Comparison of ENCODE assay signal across 18 cellular contexts in genomic region chr15:42879390-42879912, GRCh38.
"Had no signal": no experiment of that assay in that cellular context is flagged by ENCODE, and none has a peak within 500 bp of the region (broad histone marks: within the 10 kb centered on the region; RNA-seq: fewer than 3 reads in every experiment).

No MANE protein-coding gene starts in this region.

- H3K36me3 Mint-ChIP-seq: natural killer cell had no signal

- H3K9me3 ChIP-seq: esophagus muscularis mucosa, sigmoid colon, transverse colon had no signal

- H3K36me3 ChIP-seq: breast epithelium, esophagus muscularis mucosa, sigmoid colon, transverse colon had no signal

- H3K27ac ChIP-seq: breast epithelium, esophagus muscularis mucosa, sigmoid colon, transverse colon had no signal

- ATAC-seq: activated T-cell treated with anti-CD3 and anti-CD28 coated beads, Interleukin-2, amount 50 U/mL, for 72 hours; mucosa of descending colon; natural killer cell; stimulated activated naive B cell treated with anti-CD40 and anti-IgM and Interleukin-4, amounts not matched to agents 10 μg/mL and 1 μg/mL and 100 μg/mL, for 72 hours had no signal

- H3K4me1 Mint-ChIP-seq: activated CD4-positive, alpha-beta memory T cell treated with anti-CD3 and anti-CD28 coated beads, Interleukin-2, amount 10 ng/mL, durations not matched to agents 7 days and 5 days; immature natural killer cell; natural killer cell; stimulated activated naive B cell treated with anti-CD40 and anti-IgM and Interleukin-4, amounts not matched to agents 10 μg/mL and 1 μg/mL and 100 μg/mL, for 72 hours had no signal

- H3K9me3 Mint-ChIP-seq: activated CD4-positive, alpha-beta memory T cell treated with anti-CD3 and anti-CD28 coated beads, Interleukin-2, amount 10 ng/mL, durations not matched to agents 7 days and 5 days; activated T-cell treated with anti-CD3 and anti-CD28 coated beads, Interleukin-2, amount 50 U/mL, for 72 hours; stimulated activated naive B cell treated with anti-CD40 and anti-IgM and Interleukin-4, amounts not matched to agents 10 μg/mL and 1 μg/mL and 100 μg/mL, for 72 hours had no signal

- H3K4me3 ChIP-seq: breast epithelium, esophagus muscularis mucosa, mucosa of descending colon, sigmoid colon, transverse colon had no signal

- H3K27ac Mint-ChIP-seq: activated CD4-positive, alpha-beta memory T cell treated with anti-CD3 and anti-CD28 coated beads, Interleukin-2, amount 10 ng/mL, durations not matched to agents 7 days and 5 days; activated naive CD8-positive, alpha-beta T cell treated with anti-CD3 and anti-CD28 coated beads for 36 hours; stimulated activated naive B cell treated with anti-CD40 and anti-IgM and Interleukin-4, amounts not matched to agents 10 μg/mL and 1 μg/mL and 100 μg/mL, for 72 hours had no signal

- H3K4me3 Mint-ChIP-seq: activated CD4-positive, alpha-beta memory T cell treated with anti-CD3 and anti-CD28 coated beads, Interleukin-2, amount 10 ng/mL, durations not matched to agents 7 days and 5 days; activated naive CD8-positive, alpha-beta T cell treated with anti-CD3 and anti-CD28 coated beads for 36 hours; activated T-cell treated with anti-CD3 and anti-CD28 coated beads, Interleukin-2, amount 50 U/mL, for 72 hours; immature natural killer cell; natural killer cell; stimulated activated naive B cell treated with anti-CD40 and anti-IgM and Interleukin-4, amounts not matched to agents 10 μg/mL and 1 μg/mL and 100 μg/mL, for 72 hours had no signal

- H3K27me3 Mint-ChIP-seq: activated CD4-positive, alpha-beta memory T cell treated with anti-CD3 and anti-CD28 coated beads, Interleukin-2, amount 10 ng/mL, durations not matched to agents 7 days and 5 days; activated naive CD8-positive, alpha-beta T cell treated with anti-CD3 and anti-CD28 coated beads for 36 hours; stimulated activated naive B cell treated with anti-CD40 and anti-IgM and Interleukin-4, amounts not matched to agents 10 μg/mL and 1 μg/mL and 100 μg/mL, for 72 hours had no signal

- FAIRE-seq: endometrium had no signal

- DNase-seq: activated CD4-positive, alpha-beta memory T cell treated with anti-CD3 and anti-CD28 coated beads, Interleukin-2, amount 10 ng/mL, durations not matched to agents 7 days and 5 days; activated CD4-positive, alpha-beta T cell treated with anti-CD3 and anti-CD28 coated beads for 1 hour; activated gamma-delta T cell treated with Interleukin-2 at 50 U/mL for 16 hours; activated naive CD8-positive, alpha-beta T cell treated with anti-CD3 and anti-CD28 coated beads for 36 hours; activated T-cell treated with anti-CD3 and anti-CD28 coated beads, Interleukin-2, amount 50 U/mL, for 72 hours; anterior cingulate cortex; foreskin fibroblast; immature natural killer cell; mucosa of descending colon; natural killer cell; nucleus accumbens; sigmoid colon; stimulated activated CD4-positive, alpha-beta T cell treated with anti-CD3 and anti-CD28 coated beads, Interleukin-2, amount 100 ng/mL, for 24 hours; stimulated activated naive B cell treated with anti-CD40 and anti-IgM and Interleukin-4, amounts not matched to agents 10 μg/mL and 1 μg/mL and 100 μg/mL, for 72 hours; transverse colon had no signal

- H3K4me1 ChIP-seq: breast epithelium, transverse colon had no signal

- H3K27me3 ChIP-seq: breast epithelium, esophagus muscularis mucosa, sigmoid colon, transverse colon had no signal
